8 cellular contexts compared by ENCODE assay signal in the genomic region with DNA sequence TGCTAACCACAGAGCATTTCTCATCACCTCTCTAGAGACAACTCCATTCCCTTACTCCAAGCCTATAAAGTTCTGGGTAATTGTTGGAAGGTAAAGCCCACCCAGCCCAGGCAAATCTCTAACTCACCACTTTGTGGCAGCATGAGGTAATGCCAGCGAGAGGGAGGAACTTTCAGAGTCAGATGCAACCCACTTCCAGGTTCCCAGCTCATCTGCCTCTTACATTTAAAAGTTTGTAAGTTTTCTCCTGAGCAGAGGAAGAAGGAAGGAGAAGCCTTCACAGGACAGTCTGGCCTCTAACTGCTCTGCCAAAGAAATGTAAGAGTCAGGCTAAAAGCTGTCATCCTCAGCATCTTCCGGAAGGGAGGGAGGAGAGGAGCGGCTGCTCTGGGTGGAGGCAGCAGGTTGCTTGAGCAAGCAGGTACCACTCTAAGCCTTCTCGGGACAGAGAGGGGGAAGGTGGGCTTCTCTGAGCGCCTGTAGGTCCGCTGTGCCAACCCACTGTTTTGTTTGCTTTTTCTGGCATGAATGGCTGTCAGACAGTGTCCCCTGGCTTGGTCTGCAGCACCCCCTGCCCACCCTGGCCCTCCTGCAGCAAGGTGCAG. TPM values are rescaled to one million over a fixed set of nuclear protein-coding genes. Genes with fewer than 3 reads are reported as not detected.
DNase-seq lines count a peak whose midpoint lies in the region; ATAC-seq and TF ChIP-seq lines count a peak whose summit lies in the region.

No MANE protein-coding gene starts in this region.

- H3K4me1 ChIP-seq in Karpas-422 (ENCODE audit: low read length) = peaks cover 42% of the 10 kb centered on the region
- peaks cover 0 to 51% (median 28%) of the 10 kb centered on the region in 4 donors for H3K4me1 ChIP-seq in sigmoid colon

- H3K4me3 Mint-ChIP-seq in activated T-helper 17 cell treated with anti-CD3 and anti-CD28 coated beads, Interleukin-2, amount 50 U/mL, for 72 hours = peak overlapping the region; percentile 79

- TF ChIP-seq CTCF in sigmoid colon (IDR thresholded peaks at IDR 0.05) = no peak

- H3K9me2 ChIP-seq in Karpas-422 (replicated peaks; ENCODE audit: insufficient read depth, low read length) = no peaks in the 10 kb centered on the region

- peak overlapping the region; percentile 61 for H3K27ac ChIP-seq in Karpas-422 (ENCODE audit: low read length)
- H3K27ac ChIP-seq in sigmoid colon = peak overlapping the region; percentile 93 to 98 (median 96)

- no peak for ATAC-seq in activated T-helper 17 cell treated with anti-CD3 and anti-CD28 coated beads, Interleukin-2, amount 50 U/mL, for 72 hours (replicated peaks)
- no peak for ATAC-seq in GM21515 (IDR thresholded peaks at IDR 0.05; ENCODE audit: unreplicated experiment)

- H3K9me3 ChIP-seq in Karpas-422 (ENCODE audit: low read length) = no peaks in the 10 kb centered on the region
- no peaks in the 10 kb centered on the region for H3K9me3 ChIP-seq in sigmoid colon

- TF ChIP-seq POLR2A in sigmoid colon (IDR thresholded peaks at IDR 0.05) = no peak

- H3K36me3 ChIP-seq in Karpas-422 (ENCODE audit: insufficient read depth, low read length) (peaks cover 13% of the 10 kb centered on the region; the same call in 1 of the 2 replicates), sigmoid colon (peaks cover 7 to 54% (median 23%) of the 10 kb centered on the region in 4 donors)

- H3K27me3 ChIP-seq in Karpas-422 (ENCODE audit: low read length) (no peaks in the 10 kb centered on the region), sigmoid colon (no peaks in the 10 kb centered on the region)

- peak overlapping the region; percentile 90 for H3K9ac ChIP-seq in Karpas-422 (ENCODE audit: low read length)

- H3K27me3 Mint-ChIP-seq in activated T-helper 17 cell treated with anti-CD3 and anti-CD28 coated beads, Interleukin-2, amount 50 U/mL, for 72 hours = no peaks in the 10 kb centered on the region

- no peak overlapping the region for H2AFZ ChIP-seq in Karpas-422 (ENCODE audit: low read length)

- no peak for TF ChIP-seq EP300 in sigmoid colon (IDR thresholded peaks at IDR 0.05)

- H3K4me2 ChIP-seq in Karpas-422 (ENCODE audit: low read depth, low read length, poor library complexity, severe bottlenecking) = peak overlapping the region; percentile 99

- peaks cover 1% of the 10 kb centered on the region; the same call in 1 of the 2 replicates for H4K20me1 ChIP-seq in Karpas-422 (ENCODE audit: insufficient read depth, low read depth, low read length)

- DNase-seq in EH (ENCODE audit: low read depth) (peak; percentile 36), Karpas-422 (peak; percentile 67), germinal center (ENCODE audit: low spot score) (peak; percentile 38), sigmoid colon (no peak), midbrain (lab: John Stamatoyannopoulos, UW) (no peak)
- no peak for DNase-seq in effector CD8-positive, alpha-beta T cell (lab: John Stamatoyannopoulos, UW)

- H3K4me3 ChIP-seq in Karpas-422 (ENCODE audit: low read length) (peak overlapping the region; percentile 82), sigmoid colon (peak overlapping the region; percentile 48 to 91 (median 82))

- intact Hi-C loops in sigmoid colon (cut with DNase I) = no loop called here

- peaks cover 36% of the 10 kb centered on the region for H3K79me2 ChIP-seq in Karpas-422 (ENCODE audit: low read length)

- WGBS in sigmoid colon, 2 donors = 15 to 22% methylated on average over 6 of the region's 6 CpGs

- H3K4me1 Mint-ChIP-seq in activated T-helper 17 cell treated with anti-CD3 and anti-CD28 coated beads, Interleukin-2, amount 50 U/mL, for 72 hours = peaks cover 27% of the 10 kb centered on the region

- peaks cover 29% of the 10 kb centered on the region for H3K36me3 Mint-ChIP-seq in activated T-helper 17 cell treated with anti-CD3 and anti-CD28 coated beads, Interleukin-2, amount 50 U/mL, for 72 hours (ENCODE audit: low read depth)

- peak overlapping the region; percentile 73 for H3K27ac Mint-ChIP-seq in activated T-helper 17 cell treated with anti-CD3 and anti-CD28 coated beads, Interleukin-2, amount 50 U/mL, for 72 hours

- H3K9me3 Mint-ChIP-seq in activated T-helper 17 cell treated with anti-CD3 and anti-CD28 coated beads, Interleukin-2, amount 50 U/mL, for 72 hours = no peaks in the 10 kb centered on the region

RNA-seq across cellular contexts. Expression of a gene that starts 1.0 kb away (rescaled TPM):
- total RNA-seq in Karpas-422 (2014; rRNA removed; shearing (Covaris generic); ENCODE audit: low replicate concordance) = 3.7 and 5.3 TPM in 2 replicates
- 1 to 10 TPM; 3.9 to 5.5 TPM for total RNA-seq in activated T-helper 17 cell treated with anti-CD3 and anti-CD28 coated beads, Interleukin-2, amount 50 U/mL, for 72 hours
- 1 to 10 TPM; 4.1 to 5.7 (median 4.9) TPM for total RNA-seq in sigmoid colon
- polyA plus RNA-seq in sigmoid colon = 1 to 10 TPM; 1.2 to 5.7 (median 1.2) TPM

RNA-seq across cellular contexts. Expression of a gene that starts 1.7 kb away (rescaled TPM):
- 19.6 and 28.3 TPM in 2 replicates for total RNA-seq in Karpas-422 (2014; rRNA removed; shearing (Covaris generic); ENCODE audit: low replicate concordance)
- 10 to 100 TPM; 33.7 to 56.6 TPM for total RNA-seq in activated T-helper 17 cell treated with anti-CD3 and anti-CD28 coated beads, Interleukin-2, amount 50 U/mL, for 72 hours
- 10 to 100 TPM; 19.9 to 44.9 (median 34.9) TPM for total RNA-seq in sigmoid colon
- 10 to 100 TPM; 31.1 to 39.1 (median 36.6) TPM for polyA plus RNA-seq in sigmoid colon

RNA-seq across cellular contexts. Expression of a gene that starts 26.1 kb away (rescaled TPM):
- 4.1 and 5.2 TPM in 2 replicates for total RNA-seq in Karpas-422 (2014; rRNA removed; shearing (Covaris generic); ENCODE audit: low replicate concordance)
- total RNA-seq in activated T-helper 17 cell treated with anti-CD3 and anti-CD28 coated beads, Interleukin-2, amount 50 U/mL, for 72 hours = under 1 TPM; 0.19 to 0.29 TPM
- total RNA-seq in sigmoid colon = 10 to 100 TPM in 1 of 4 donors, 1 to 10 TPM in 3; 2.3 to 10.5 (median 5.1) TPM
- polyA plus RNA-seq in sigmoid colon = 10 to 100 TPM; 10.8 to 54.0 (median 13.4) TPM

RNA-seq across cellular contexts. Expression of a gene that starts 28.5 kb away (rescaled TPM):
- total RNA-seq in Karpas-422 (2014; rRNA removed; shearing (Covaris generic); ENCODE audit: low replicate concordance) = not detected in 2 replicates
- total RNA-seq in activated T-helper 17 cell treated with anti-CD3 and anti-CD28 coated beads, Interleukin-2, amount 50 U/mL, for 72 hours = not detected
- total RNA-seq in sigmoid colon = 10 to 100 TPM in 1 of 4 donors, 1 to 10 TPM in 1, under 1 TPM in 1, not detected in 1; 0.71 to 13.0 (median 2.0) TPM
- polyA plus RNA-seq in sigmoid colon = under 1 TPM in 1 of 3 donors, not detected in 2; 0.70 TPM

Comparison
In these comparisons a context has a peak if more than half of its experiments do, and no peak if none do; other contexts are left out.
1. DNase-seq: peak in EH (single experiment), Karpas-422 (single experiment) and germinal center (single experiment); none in sigmoid colon (single experiment), midbrain (single experiment) and effector CD8-positive, alpha-beta T cell (single experiment).